20 cellular contexts compared by ENCODE assay signal in genomic region chr22:40911772-40912171, GRCh38. TPM values are rescaled to one million over a fixed set of nuclear protein-coding genes. Genes with fewer than 3 reads are reported as not detected.
DNase-seq lines count a peak whose midpoint lies in the region; ATAC-seq and TF ChIP-seq lines count a peak whose summit lies in the region.
"Had no signal": no experiment of that assay in that cellular context is flagged by ENCODE, and none has a peak within 500 bp of the region (broad histone marks: within the 10 kb centered on the region; RNA-seq: fewer than 3 reads in every experiment).

No MANE protein-coding gene starts in this region.

- H2AK9ac ChIP-seq in IMR-90 (replicated peaks; ENCODE audit: low read depth, low read length, poor library complexity), result no peak overlapping the region

- CTCF ChIA-PET in IMR-90 (lab: Yijun Ruan, JAX), result interaction anchor here (1.4 kb wide), 1 partner anchor 10 kb away, joined by 11 read pairs; no protein-coding TSS in a partner anchor

- peak overlapping the region; percentile 27 for H3K27ac Mint-ChIP-seq in nephron progenitor cell

- H3K56ac ChIP-seq in IMR-90 (ENCODE audit: extremely low read depth, insufficient read depth, low read length), result no peak overlapping the region

- peaks cover 3% of the 10 kb centered on the region; the same call in 1 of the 2 replicates for H3K9me1 ChIP-seq in IMR-90 (ENCODE audit: insufficient read depth, low read length)

- no peak overlapping the region for H2AFZ ChIP-seq in IMR-90 (replicated peaks; ENCODE audit: low read length, poor library complexity)
- no peak overlapping the region for H2AFZ ChIP-seq in fibroblast of lung (ENCODE audit: low read length)

- DNase-seq in AG10803 (ENCODE audit: low read depth) (peak; percentile 58), IMR-90 (peak; percentile 50), fibroblast of lung (ENCODE audit: low read depth in 2 of 2) (peak in 1 of 2 donors; percentile 9), nephron progenitor cell (no peak), breast epithelium (ENCODE audit: low spot score in 2 of 2) (no peak), NCI-H2171 treated with DMSO at 0.1 percent for 48 hours (lab: John Stamatoyannopoulos, UW) (no peak), dermis blood vessel endothelial cell (no peak)
- DNase-seq in activated CD8-positive, alpha-beta memory T cell treated with anti-CD3 and anti-CD28 coated beads, Interleukin-2, amount 50 U/mL, for 4 hours, result no peak
- DNase-seq: DMS 273 treated with DMSO at 0.1 percent for 48 hours; NCI-H1105 treated with DMSO at 0.1 percent for 48 hours; NCI-H187 treated with DMSO at 0.1 percent for 48 hours; NCI-H446; NK-92 treated with Interleukin-12 subunit alpha and Interleukin-12 subunit beta, amount 100 ng/mL, for 24 hours; SIG-M5 had no signal

- peak; percentile 90 for ATAC-seq in IMR-90 (ENCODE audit: low read depth)

- peak overlapping the region; percentile 71 for H2BK5ac ChIP-seq in IMR-90 (ENCODE audit: low read depth, low read length, poor library complexity, severe bottlenecking)

- H3K23ac ChIP-seq in IMR-90 (ENCODE audit: low read depth, low read length), result no peak overlapping the region

- H3K4me1 Mint-ChIP-seq in nephron progenitor cell, result no peaks in the 10 kb centered on the region

- no peak overlapping the region for H3K4me2 ChIP-seq in IMR-90 (ENCODE audit: low read depth, low read length)
- no peak overlapping the region for H3K4me2 ChIP-seq in fibroblast of lung (ENCODE audit: extremely low read depth, insufficient read depth, low read length)

- intact Hi-C loops in IMR-90 (cut with micrococcal nuclease) (no loop called here), breast epithelium (cut with DNase I; ENCODE audit: low total_unique reads) (loop anchor here (10.0 kb wide), 1 partner anchor 423 kb away; no protein-coding TSS in a partner anchor)

- POLR2A ChIA-PET in IMR-90 (lab: Charles Lee; ENCODE audit: unreplicated experiment), result no interaction called here

- H3K79me2 ChIP-seq in fibroblast of lung (ENCODE audit: control insufficient read depth, insufficient read depth, low read length), result no peaks in the 10 kb centered on the region

- WGBS in IMR-90 (ENCODE audit: extremely low coverage in 2 of 2, insufficient read length in 1 of 2), 2 experiments, result no CpG with 5 or more reads among the region's 3 CpGs

- H3K9ac ChIP-seq in IMR-90 (ENCODE audit: low read depth, low read length) (no peak overlapping the region), fibroblast of lung (ENCODE audit: insufficient read depth, low read length) (no peak overlapping the region)

- H2BK120ac ChIP-seq in IMR-90 (ENCODE audit: low read depth, low read length), result no peak overlapping the region

- H4K20me1 ChIP-seq in IMR-90 (ENCODE audit: insufficient read depth, low read length) (no peaks in the 10 kb centered on the region), fibroblast of lung (ENCODE audit: control insufficient read depth, extremely low read depth, insufficient read depth, low read length) (no peaks in the 10 kb centered on the region)

- peaks cover 0 to 4% of the 10 kb centered on the region in 2 experiments; a peak in 2 of 4 replicates for H3K79me1 ChIP-seq in IMR-90 (ENCODE audit: low read depth in 1 of 2, low read length in 2 of 2)

- H3K4me3 Mint-ChIP-seq in nephron progenitor cell, result no peak overlapping the region

- H3K27ac ChIP-seq in IMR-90 (ENCODE audit: insufficient read depth, low read length) (peak overlapping the region; percentile 89; the same call in 1 of the 2 replicates), fibroblast of lung (ENCODE audit: insufficient read depth, low read length) (peak overlapping the region; percentile 4), breast epithelium (no peak overlapping the region)
- H3K27ac ChIP-seq: C4-2B, HL-60 had no signal

- H3K36me3 ChIP-seq in IMR-90 (ENCODE audit: control insufficient read depth, insufficient read depth, low read length), result peaks cover 37% of the 10 kb centered on the region
- peaks cover 3% of the 10 kb centered on the region for H3K36me3 ChIP-seq in fibroblast of lung (ENCODE audit: control insufficient read depth, insufficient read depth, low read length)
- peaks cover 8% of the 10 kb centered on the region for H3K36me3 ChIP-seq in breast epithelium

- no peak overlapping the region; the same call in 1 of the 2 replicates for H3K14ac ChIP-seq in IMR-90 (replicated peaks; ENCODE audit: low read depth, low read length)

- H2BK20ac ChIP-seq in IMR-90 (ENCODE audit: low read depth, low read length), result no peak overlapping the region

- TF ChIP-seq POLR2A in IMR-90 (IDR thresholded peaks at IDR 0.05; ENCODE audit: low read depth, low read length), result no peak
- no peak for TF ChIP-seq POLR2A in breast epithelium (IDR thresholded peaks at IDR 0.05)

- TF ChIP-seq RAD21 in IMR-90 (IDR thresholded peaks at IDR 0.05; ENCODE audit: low read length), result no peak

- no TSS peak for BruUV-seq in IMR-90 (replicated peaks; lab: Mats Ljungman, UMichigan)

- H3K9me3 Mint-ChIP-seq in nephron progenitor cell, result no peaks in the 10 kb centered on the region

- no peak overlapping the region for H4K5ac ChIP-seq in IMR-90 (ENCODE audit: low read depth, low read length)

- dilution Hi-C loops in IMR-90 (cut with HindIII; ENCODE audit: low sequenced_read_pairs, unreplicated experiment), result no loop called here

- no peak overlapping the region for H2BK15ac ChIP-seq in IMR-90 (ENCODE audit: low read depth, low read length)

- H3K4me1 ChIP-seq in IMR-90 (ENCODE audit: control insufficient read depth, insufficient read depth, low read length), result peaks cover 5% of the 10 kb centered on the region
- H3K4me1 ChIP-seq in fibroblast of lung (ENCODE audit: control insufficient read depth, extremely low read depth, insufficient read depth, low read length), result no peaks in the 10 kb centered on the region
- H3K4me1 ChIP-seq in breast epithelium, result no peaks in the 10 kb centered on the region
- H3K4me1 ChIP-seq: HAP-1 had no signal

- no peak overlapping the region for H2AK5ac ChIP-seq in IMR-90 (ENCODE audit: low read depth, low read length)

- H3K4me3 ChIP-seq in AG10803 (ENCODE audit: low read length) (no peak overlapping the region), IMR-90 (ENCODE audit: insufficient read depth, low read depth, low read length) (no peak overlapping the region), fibroblast of lung (replicated peaks in 1 of 4; ENCODE audit: control extremely low read depth in 1 of 4, insufficient read depth in 1 of 4, low read depth in 3 of 4, low read length in 4 of 4) (no peak overlapping the region), breast epithelium (no peak overlapping the region)
- H3K4me3 ChIP-seq: HAP-1 had no signal

- no peaks in the 10 kb centered on the region for H3K9me3 ChIP-seq in IMR-90 (ENCODE audit: control insufficient read depth, insufficient read depth, low read length)
- no peaks in the 10 kb centered on the region for H3K9me3 ChIP-seq in fibroblast of lung (ENCODE audit: control insufficient read depth, insufficient read depth, low read depth, low read length)
- no peaks in the 10 kb centered on the region for H3K9me3 ChIP-seq in breast epithelium
- H3K9me3 ChIP-seq: HAP-1 had no signal

- H3K18ac ChIP-seq in IMR-90 (ENCODE audit: low read depth, low read length), result peak overlapping the region; percentile 37; the same call in 1 of the 2 replicates

- H3K36me3 Mint-ChIP-seq in nephron progenitor cell (ENCODE audit: low read depth), result peaks cover 67% of the 10 kb centered on the region

- no peak overlapping the region for H4K8ac ChIP-seq in IMR-90 (ENCODE audit: low read depth in 2 of 2, low read length in 2 of 2)

- in situ Hi-C loops in IMR-90 (cut with MboI; ENCODE audit: low sequenced_read_pairs), result no loop called here

- no peak overlapping the region for H4K91ac ChIP-seq in IMR-90 (ENCODE audit: insufficient read depth, low read depth, low read length)

- no peaks in the 10 kb centered on the region for H3K27me3 Mint-ChIP-seq in nephron progenitor cell (ENCODE audit: low read depth, poor library complexity)

- TF ChIP-seq CTCF in AG10803 (conservative IDR thresholded peaks at IDR 0.05; ENCODE audit: low read length), result no peak
- no peak for TF ChIP-seq CTCF in IMR-90 (conservative IDR thresholded peaks at IDR 0.05; ENCODE audit: low read depth, low read length)
- no peak for TF ChIP-seq CTCF in fibroblast of lung (conservative IDR thresholded peaks at IDR 0.05 in 1 of 2, IDR thresholded peaks at IDR 0.05 in 1 of 2; ENCODE audit: low read depth in 1 of 2, low read length in 2 of 2)
- no peak for TF ChIP-seq CTCF in nephron progenitor cell (IDR thresholded peaks at IDR 0.05)
- TF ChIP-seq CTCF in breast epithelium (IDR thresholded peaks at IDR 0.05), result no peak

- H3K27me3 ChIP-seq in IMR-90 (ENCODE audit: control insufficient read depth, insufficient read depth, low read length), result no peaks in the 10 kb centered on the region
- H3K27me3 ChIP-seq in fibroblast of lung (ENCODE audit: control insufficient read depth, insufficient read depth, low read length), result no peaks in the 10 kb centered on the region
- no peaks in the 10 kb centered on the region for H3K27me3 ChIP-seq in breast epithelium

- H3K4ac ChIP-seq in IMR-90 (ENCODE audit: low read depth, low read length), result no peak overlapping the region

RNA-seq across cellular contexts. Expression of gene RBX1, which starts 39.4 kb away (rescaled TPM):
- 63.3 and 72.4 TPM in 2 replicates for total RNA-seq in IMR-90 (2012; rRNA removed)
- polyA plus RNA-seq in IMR-90 (2012; rRNA removed), result 84.5 and 94.8 TPM in 2 replicates
- 75.2 and 109 TPM in 2 replicates for polyA plus RNA-seq in IMR-90 (2012; cell fraction: cytosol; rRNA removed)
- 24.2 and 61.5 TPM in 2 replicates for polyA plus RNA-seq in IMR-90 (2012; cell fraction: nucleus; rRNA removed; ENCODE audit: low replicate concordance)
- 48.8 and 53.2 TPM in 2 replicates for total RNA-seq in fibroblast of lung
- polyA plus RNA-seq in fibroblast of lung, result 89.6 and 94.6 TPM in 2 replicates
- 109 and 110 TPM in 2 replicates for polyA plus RNA-seq in fibroblast of lung (2012)
- 15.2 and 16.9 TPM in 2 replicates for polyA minus RNA-seq in fibroblast of lung (ENCODE audit: low replicate concordance)
- 10 to 100 TPM; 30.4 to 42.7 (median 39.3) TPM for total RNA-seq in breast epithelium
- total RNA-seq in dermis blood vessel endothelial cell, result 49.0 and 85.8 TPM in 2 replicates

RNA-seq across cellular contexts. Expression of gene DNAJB7, which starts 49.9 kb away (rescaled TPM):
- not detected in 2 replicates for total RNA-seq in IMR-90 (2012; rRNA removed)
- not detected in 2 replicates for polyA plus RNA-seq in IMR-90 (2012; rRNA removed)
- polyA plus RNA-seq in IMR-90 (2012; cell fraction: cytosol; rRNA removed), result not detected in 2 replicates
- polyA plus RNA-seq in IMR-90 (2012; cell fraction: nucleus; rRNA removed; ENCODE audit: low replicate concordance), result not detected in 2 replicates
- not detected in 2 replicates for total RNA-seq in fibroblast of lung
- not detected in 2 replicates for polyA plus RNA-seq in fibroblast of lung
- polyA plus RNA-seq in fibroblast of lung (2012), result not detected in 2 replicates
- polyA minus RNA-seq in fibroblast of lung (ENCODE audit: low replicate concordance), result not detected in 2 replicates
- not detected for total RNA-seq in breast epithelium
- total RNA-seq in dermis blood vessel endothelial cell, result not detected in 2 replicates
- total RNA-seq: A172, Daoy, OCI-LY7 had no signal

RNA-seq across cellular contexts. Expression of gene XPNPEP3, which starts 54.8 kb away (rescaled TPM):
- 10.9 and 18.1 TPM in 2 replicates for total RNA-seq in IMR-90 (2012; rRNA removed)
- polyA plus RNA-seq in IMR-90 (2012; rRNA removed), result 8.4 and 9.3 TPM in 2 replicates
- polyA plus RNA-seq in IMR-90 (2012; cell fraction: cytosol; rRNA removed), result 3.1 and 4.2 TPM in 2 replicates
- 5.4 and 15.8 TPM in 2 replicates for polyA plus RNA-seq in IMR-90 (2012; cell fraction: nucleus; rRNA removed; ENCODE audit: low replicate concordance)
- total RNA-seq in fibroblast of lung, result 7.7 and 9.1 TPM in 2 replicates
- 15.2 and 16.2 TPM in 2 replicates for polyA plus RNA-seq in fibroblast of lung
- polyA plus RNA-seq in fibroblast of lung (2012), result 7.4 and 9.2 TPM in 2 replicates
- 16.1 and 49.3 TPM in 2 replicates for polyA minus RNA-seq in fibroblast of lung (ENCODE audit: low replicate concordance)
- 10 to 100 TPM; 11.5 to 13.8 (median 12.0) TPM for total RNA-seq in breast epithelium
- total RNA-seq in dermis blood vessel endothelial cell, result 5.3 and 9.6 TPM in 2 replicates

RNA-seq across cellular contexts. Expression of gene ST13, which starts 55.3 kb away (rescaled TPM):
- total RNA-seq in IMR-90 (2012; rRNA removed) (228 and 235 TPM in 2 replicates), fibroblast of lung (239 and 293 TPM in 2 replicates), breast epithelium (100 to 1,000 TPM; 162 to 248 (median 190) TPM), dermis blood vessel endothelial cell (241 and 289 TPM in 2 replicates)
- polyA plus RNA-seq in IMR-90 (2012; rRNA removed) (109 and 115 TPM in 2 replicates), fibroblast of lung (199 and 266 TPM in 2 replicates)
- 26.1 and 45.7 TPM in 2 replicates for polyA plus RNA-seq in IMR-90 (2012; cell fraction: cytosol; rRNA removed)
- polyA plus RNA-seq in IMR-90 (2012; cell fraction: nucleus; rRNA removed; ENCODE audit: low replicate concordance), result 4.4 and 54.4 TPM in 2 replicates
- polyA plus RNA-seq in fibroblast of lung (2012), result 274 and 323 TPM in 2 replicates
- polyA minus RNA-seq in fibroblast of lung (ENCODE audit: low replicate concordance), result 21.7 and 70.2 TPM in 2 replicates

Comparison
In these comparisons a context has a peak if more than half of its experiments do, and no peak if none do; other contexts are left out.
1. DNase-seq: peak in AG10803 (single experiment) and IMR-90 (single experiment); none in nephron progenitor cell (single experiment), activated CD8-positive, alpha-beta memory T cell treated with anti-CD3 and anti-CD28 coated beads, Interleukin-2, amount 50 U/mL, for 4 hours (single experiment), breast epithelium (0 of 2), NCI-H2171 treated with DMSO at 0.1 percent for 48 hours (single experiment) and dermis blood vessel endothelial cell (single experiment).
2. H3K27ac ChIP-seq: peak in IMR-90 (single experiment) and fibroblast of lung (single experiment); none in breast epithelium (0 of 2).